In the genomic region with DNA sequence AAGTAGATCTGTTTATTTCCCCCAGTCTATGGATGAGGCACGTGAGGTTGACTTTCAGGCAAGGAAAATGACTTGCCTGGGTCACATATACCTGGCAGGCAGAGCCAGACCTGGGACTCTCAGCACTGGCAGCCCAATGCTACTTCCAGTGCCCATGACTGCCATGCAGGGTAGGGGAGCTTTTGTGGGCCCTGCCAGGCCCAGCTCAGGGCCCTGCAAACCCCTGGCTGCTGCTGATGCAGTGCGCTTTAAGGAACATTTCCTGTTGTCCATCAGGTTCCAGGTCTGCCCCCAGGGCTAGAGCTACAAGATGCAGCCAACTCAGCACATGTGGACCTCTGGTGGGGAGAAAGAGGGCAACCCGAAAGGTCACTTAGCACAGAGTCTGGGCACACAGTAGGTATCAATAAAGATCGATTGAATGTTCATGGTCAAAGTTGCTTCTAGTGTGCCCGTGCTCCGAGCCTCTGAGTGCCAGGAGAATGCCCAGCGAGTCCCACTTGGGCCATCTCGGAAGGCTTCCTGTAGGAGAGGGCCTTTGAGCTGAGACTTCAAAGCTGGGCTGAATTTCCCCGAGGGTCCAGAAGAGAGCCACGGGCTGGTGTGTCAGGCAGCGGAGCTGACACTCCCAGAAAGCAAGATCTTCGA, we compare ENCODE assay signal across 9 cellular contexts. TPM values are rescaled to one million over a fixed set of nuclear protein-coding genes. Genes with fewer than 3 reads are reported as not detected.
DNase-seq lines count a peak whose midpoint lies in the region; ATAC-seq and TF ChIP-seq lines count a peak whose summit lies in the region.
"Had no signal": no experiment of that assay in that cellular context is flagged by ENCODE, and none has a peak within 500 bp of the region (broad histone marks: within the 10 kb centered on the region; RNA-seq: fewer than 3 reads in every experiment).

No MANE protein-coding gene starts in this region.

- no peak overlapping the region for H3K27ac ChIP-seq in Karpas-422 (ENCODE audit: low read length)

- H3K4me2 ChIP-seq in Karpas-422 (ENCODE audit: low read depth, low read length, poor library complexity, severe bottlenecking), result no peak overlapping the region

- H4K20me1 ChIP-seq in Karpas-422 (ENCODE audit: insufficient read depth, low read depth, low read length), result no peaks in the 10 kb centered on the region

- peak; percentile 5 for DNase-seq in stimulated activated CD4-positive, alpha-beta T cell treated with anti-CD3 and anti-CD28 coated beads, Interleukin-4, amount 100 ng/mL, for 1 hour
- no peak for DNase-seq in stimulated activated CD4-positive, alpha-beta T cell treated with anti-CD3 and anti-CD28 coated beads, Interleukin-15, amount 100 ng/mL, for 24 hours
- DNase-seq in activated naive CD4-positive, alpha-beta T cell treated with anti-CD3 and anti-CD28 coated beads, Interleukin-2, amount 50 U/mL, for 72 hours (ENCODE audit: low spot score in 2 of 2), result peak in 1 of 2 donors; percentile 60
- DNase-seq in SKM-1 (lab: John Stamatoyannopoulos, UW; ENCODE audit: unreplicated experiment) (no peak), mucosa of descending colon (no peak), Karpas-422 (no peak), NCI-H1105 (lab: John Stamatoyannopoulos, UW) (no peak)

- H2AFZ ChIP-seq in Karpas-422 (ENCODE audit: low read length), result no peak overlapping the region

- intact Hi-C loops in mucosa of descending colon (cut with DNase I, micrococcal nuclease), result no loop called here

- no peaks in the 10 kb centered on the region for H3K36me3 ChIP-seq in mucosa of descending colon (ENCODE audit: low read depth)
- no peaks in the 10 kb centered on the region for H3K36me3 ChIP-seq in Karpas-422 (ENCODE audit: insufficient read depth, low read length)
- H3K36me3 ChIP-seq: gastroesophageal sphincter had no signal

- TF ChIP-seq CTCF in mucosa of descending colon (IDR thresholded peaks at IDR 0.05), result no peak

- H3K9ac ChIP-seq in Karpas-422 (ENCODE audit: low read length), result no peak overlapping the region

- no peaks in the 10 kb centered on the region for H3K9me3 Mint-ChIP-seq in activated naive CD4-positive, alpha-beta T cell treated with anti-CD3 and anti-CD28 coated beads, Interleukin-2, amount 50 U/mL, for 72 hours

- H3K4me3 ChIP-seq in mononuclear cell (ENCODE audit: low read length), result peak overlapping the region; percentile 18
- H3K4me3 ChIP-seq in mucosa of descending colon, result no peak overlapping the region
- no peak overlapping the region for H3K4me3 ChIP-seq in Karpas-422 (ENCODE audit: low read length)

- peak in 1 of 2 donors; percentile 4 for ATAC-seq in activated naive CD4-positive, alpha-beta T cell treated with anti-CD3 and anti-CD28 coated beads, Interleukin-2, amount 50 U/mL, for 72 hours
- ATAC-seq in mucosa of descending colon, result no peak

- H3K27me3 ChIP-seq in mononuclear cell (ENCODE audit: insufficient read depth, low read length), result peaks cover 19% of the 10 kb centered on the region
- H3K27me3 ChIP-seq in Karpas-422 (ENCODE audit: low read length), result no peaks in the 10 kb centered on the region

- no peaks in the 10 kb centered on the region for H3K79me2 ChIP-seq in Karpas-422 (ENCODE audit: low read length)

- H3K4me1 ChIP-seq in mononuclear cell (ENCODE audit: insufficient read depth, low read length) (peaks cover 38% of the 10 kb centered on the region), mucosa of descending colon (ENCODE audit: low read depth) (peaks cover 13% of the 10 kb centered on the region), Karpas-422 (ENCODE audit: low read length) (peaks cover 22% of the 10 kb centered on the region)

- H3K9me2 ChIP-seq in Karpas-422 (replicated peaks; ENCODE audit: insufficient read depth, low read length), result no peaks in the 10 kb centered on the region

- H3K9me3 ChIP-seq in mononuclear cell (ENCODE audit: low read depth, low read length) (no peaks in the 10 kb centered on the region), mucosa of descending colon (no peaks in the 10 kb centered on the region), Karpas-422 (ENCODE audit: low read length) (no peaks in the 10 kb centered on the region)
- H3K9me3 ChIP-seq: gastroesophageal sphincter had no signal

- H3K27ac Mint-ChIP-seq in activated naive CD4-positive, alpha-beta T cell treated with anti-CD3 and anti-CD28 coated beads, Interleukin-2, amount 50 U/mL, for 72 hours, result peak overlapping the region; percentile 91 to 98

- peaks cover 31 to 39% of the 10 kb centered on the region in 2 donors for H3K36me3 Mint-ChIP-seq in activated naive CD4-positive, alpha-beta T cell treated with anti-CD3 and anti-CD28 coated beads, Interleukin-2, amount 50 U/mL, for 72 hours

RNA-seq across cellular contexts. Expression of gene TBX21, which starts 0.5 kb away (rescaled TPM):
- total RNA-seq in activated naive CD4-positive, alpha-beta T cell treated with anti-CD3 and anti-CD28 coated beads, Interleukin-2, amount 50 U/mL, for 72 hours, result 10 to 100 TPM; 39.6 to 73.5 TPM
- 15.7 TPM for total RNA-seq in mononuclear cell
- total RNA-seq in mucosa of descending colon, result 1 to 10 TPM in 2 of 3 donors, under 1 TPM in 1; 0.72 to 1.2 (median 1.2) TPM
- not detected in 2 replicates for total RNA-seq in Karpas-422 (2014; rRNA removed; shearing (Covaris generic); ENCODE audit: low replicate concordance)

RNA-seq across cellular contexts. Expression of gene TBKBP1, which starts 38.6 kb away (rescaled TPM):
- 10 to 100 TPM; 15.4 to 21.4 TPM for total RNA-seq in activated naive CD4-positive, alpha-beta T cell treated with anti-CD3 and anti-CD28 coated beads, Interleukin-2, amount 50 U/mL, for 72 hours
- total RNA-seq in mononuclear cell (4.7 TPM), mucosa of descending colon (10 to 100 TPM in 1 of 3 donors, 1 to 10 TPM in 2; 2.3 to 20.3 (median 3.2) TPM)
- 0.25 and 0.56 TPM in 2 replicates for total RNA-seq in Karpas-422 (2014; rRNA removed; shearing (Covaris generic); ENCODE audit: low replicate concordance)
